Comparison of ENCODE assay signal across 15 cellular contexts in genomic region chr12:118853634-118854033, GRCh38.
DNase-seq lines count a peak whose midpoint lies in the region; ATAC-seq and TF ChIP-seq lines count a peak whose summit lies in the region.
"Had no signal": no experiment of that assay in that cellular context is flagged by ENCODE, and none has a peak within 500 bp of the region (broad histone marks: within the 10 kb centered on the region; RNA-seq: fewer than 3 reads in every experiment).

No MANE protein-coding gene starts in this region.

- TF ChIP-seq CTCF in activated CD8-positive, alpha-beta T cell treated with anti-CD3 and anti-CD28 coated beads for 36 hours (IDR thresholded peaks at IDR 0.05), result no peak
- TF ChIP-seq CTCF in epithelial cell of proximal tubule (conservative IDR thresholded peaks at IDR 0.05; ENCODE audit: low read depth, low read length), result peak; percentile 16
- TF ChIP-seq CTCF in progenitor cell of endocrine pancreas (IDR thresholded peaks at IDR 0.05; ENCODE audit: unreplicated experiment), result peak; percentile 31
- no peak for TF ChIP-seq CTCF in mesothelial cell of epicardium (IDR thresholded peaks at IDR 0.05; ENCODE audit: unreplicated experiment)

- no peaks in the 10 kb centered on the region for H3K9me3 Mint-ChIP-seq in activated CD8-positive, alpha-beta T cell treated with anti-CD3 and anti-CD28 coated beads for 36 hours
- H3K9me3 Mint-ChIP-seq in activated CD8-positive, alpha-beta T cell treated with anti-CD3 and anti-CD28 coated beads, Interleukin-2, amount 10 ng/mL, durations not matched to agents 7 days and 5 days (ENCODE audit: insufficient read depth), result no peaks in the 10 kb centered on the region
- H3K9me3 Mint-ChIP-seq in progenitor cell of endocrine pancreas (ENCODE audit: low read depth) (no peaks in the 10 kb centered on the region), mesothelial cell of epicardium (no peaks in the 10 kb centered on the region)

- DNase-seq in activated CD8-positive, alpha-beta T cell treated with anti-CD3 and anti-CD28 coated beads for 36 hours, result peak; percentile 32
- no peak for DNase-seq in activated CD8-positive, alpha-beta T cell treated with anti-CD3 and anti-CD28 coated beads, Interleukin-2, amount 10 ng/mL, durations not matched to agents 7 days and 5 days
- DNase-seq in NAMALWA (ENCODE audit: low spot score) (peak; percentile 39), epithelial cell of proximal tubule (ENCODE audit: low read depth) (no peak), progenitor cell of endocrine pancreas (ENCODE audit: low spot score, unreplicated experiment) (no peak), DMS114 treated with DMSO at 0.1 percent for 48 hours (lab: John Stamatoyannopoulos, UW; ENCODE audit: unreplicated experiment) (no peak), mesothelial cell of epicardium (ENCODE audit: low spot score in 2 of 2, unreplicated experiment in 2 of 2) (no peak)
- DNase-seq: activated CD4-positive, CD25-positive, alpha-beta regulatory T cell treated with anti-CD3 and anti-CD28 coated beads, Interleukin-2, amount 50 U/mL, for 72 hours; activated effector memory CD4-positive, alpha-beta T cell treated with Interleukin-2 at 50 U/mL for 16 hours; retina; stimulated activated CD4-positive, alpha-beta T cell treated with anti-CD3 and anti-CD28 coated beads, Interleukin-4, amount 100 ng/mL, for 4 hours had no signal

- ATAC-seq in activated CD8-positive, alpha-beta T cell treated with anti-CD3 and anti-CD28 coated beads for 36 hours, result no peak
- no peak for ATAC-seq in activated CD8-positive, alpha-beta T cell treated with anti-CD3 and anti-CD28 coated beads, Interleukin-2, amount 10 ng/mL, durations not matched to agents 7 days and 5 days
- ATAC-seq in HG02870 (IDR thresholded peaks at IDR 0.05; ENCODE audit: unreplicated experiment), result no peak

- no peak overlapping the region for H3K4me3 Mint-ChIP-seq in activated CD8-positive, alpha-beta T cell treated with anti-CD3 and anti-CD28 coated beads for 36 hours
- no peak overlapping the region for H3K4me3 Mint-ChIP-seq in activated CD8-positive, alpha-beta T cell treated with anti-CD3 and anti-CD28 coated beads, Interleukin-2, amount 10 ng/mL, durations not matched to agents 7 days and 5 days
- H3K4me3 Mint-ChIP-seq in progenitor cell of endocrine pancreas (ENCODE audit: low read depth), result no peak overlapping the region
- H3K4me3 Mint-ChIP-seq in mesothelial cell of epicardium, result no peak overlapping the region
- H3K4me3 Mint-ChIP-seq: stimulated activated naive CD8-positive, alpha-beta T cell treated with anti-CD3 and anti-CD28 coated beads, Interleukin-15, Interleukin-2, amounts not matched to agents 100 ng/mL and 50 ng/mL, for 24 hours had no signal

- CTCF ChIA-PET in activated CD8-positive, alpha-beta T cell treated with anti-CD3 and anti-CD28 coated beads for 36 hours (lab: Charles Lee), result interaction anchor here (1.1 kb wide), 1 partner anchor 11 kb away, joined by 3 read pairs; no protein-coding TSS in a partner anchor
- CTCF ChIA-PET in activated CD8-positive, alpha-beta T cell treated with anti-CD3 and anti-CD28 coated beads, Interleukin-2, amount 10 ng/mL, durations not matched to agents 7 days and 5 days (lab: Charles Lee), result no interaction called here

- H3K4me3 ChIP-seq in epithelial cell of proximal tubule (ENCODE audit: low read depth, low read length), result no peak overlapping the region
- H3K4me3 ChIP-seq: BLaER1 treated with 17β-estradiol and CSF1 and Interleukin-3, amounts not matched to agents 10 nM and 100 nM; cardiac muscle cell had no signal

- H3K36me3 Mint-ChIP-seq in activated CD8-positive, alpha-beta T cell treated with anti-CD3 and anti-CD28 coated beads for 36 hours (ENCODE audit: low read depth), result no peaks in the 10 kb centered on the region
- H3K36me3 Mint-ChIP-seq in activated CD8-positive, alpha-beta T cell treated with anti-CD3 and anti-CD28 coated beads, Interleukin-2, amount 10 ng/mL, durations not matched to agents 7 days and 5 days (ENCODE audit: low read depth), result no peaks in the 10 kb centered on the region
- H3K36me3 Mint-ChIP-seq in progenitor cell of endocrine pancreas (ENCODE audit: insufficient read depth), result no peaks in the 10 kb centered on the region
- no peaks in the 10 kb centered on the region for H3K36me3 Mint-ChIP-seq in mesothelial cell of epicardium

- POLR2A ChIA-PET in activated CD8-positive, alpha-beta T cell treated with anti-CD3 and anti-CD28 coated beads for 36 hours (lab: Charles Lee), result interaction anchor here (0.6 kb wide), 1 partner anchor 402 kb away, joined by 3 read pairs; no protein-coding TSS in a partner anchor
- POLR2A ChIA-PET in activated CD8-positive, alpha-beta T cell treated with anti-CD3 and anti-CD28 coated beads, Interleukin-2, amount 10 ng/mL, durations not matched to agents 7 days and 5 days (lab: Charles Lee), result no interaction called here

- no peak overlapping the region for H3K27ac Mint-ChIP-seq in activated CD8-positive, alpha-beta T cell treated with anti-CD3 and anti-CD28 coated beads for 36 hours
- no peak overlapping the region for H3K27ac Mint-ChIP-seq in activated CD8-positive, alpha-beta T cell treated with anti-CD3 and anti-CD28 coated beads, Interleukin-2, amount 10 ng/mL, durations not matched to agents 7 days and 5 days
- H3K27ac Mint-ChIP-seq in progenitor cell of endocrine pancreas, result no peak overlapping the region
- no peak overlapping the region for H3K27ac Mint-ChIP-seq in mesothelial cell of epicardium
- H3K27ac Mint-ChIP-seq: stimulated activated naive CD8-positive, alpha-beta T cell treated with anti-CD3 and anti-CD28 coated beads, Interleukin-15, Interleukin-2, amounts not matched to agents 100 ng/mL and 50 ng/mL, for 24 hours had no signal

- intact Hi-C loops in activated CD8-positive, alpha-beta T cell treated with anti-CD3 and anti-CD28 coated beads for 36 hours (cut with micrococcal nuclease), result no loop called here

- H3K27me3 Mint-ChIP-seq in activated CD8-positive, alpha-beta T cell treated with anti-CD3 and anti-CD28 coated beads for 36 hours, result peaks cover 2% of the 10 kb centered on the region
- H3K27me3 Mint-ChIP-seq in activated CD8-positive, alpha-beta T cell treated with anti-CD3 and anti-CD28 coated beads, Interleukin-2, amount 10 ng/mL, durations not matched to agents 7 days and 5 days (ENCODE audit: low read depth), result no peaks in the 10 kb centered on the region
- H3K27me3 Mint-ChIP-seq in progenitor cell of endocrine pancreas (peaks cover 55% of the 10 kb centered on the region), mesothelial cell of epicardium (ENCODE audit: low read depth) (peaks cover 18% of the 10 kb centered on the region)

- H3K4me1 Mint-ChIP-seq in activated CD8-positive, alpha-beta T cell treated with anti-CD3 and anti-CD28 coated beads for 36 hours (ENCODE audit: low read depth), result no peaks in the 10 kb centered on the region
- H3K4me1 Mint-ChIP-seq in activated CD8-positive, alpha-beta T cell treated with anti-CD3 and anti-CD28 coated beads, Interleukin-2, amount 10 ng/mL, durations not matched to agents 7 days and 5 days (ENCODE audit: low read depth), result no peaks in the 10 kb centered on the region
- H3K4me1 Mint-ChIP-seq in progenitor cell of endocrine pancreas (ENCODE audit: low read depth) (no peaks in the 10 kb centered on the region), mesothelial cell of epicardium (no peaks in the 10 kb centered on the region)

Comparison
In these comparisons a context has a peak if more than half of its experiments do, and no peak if none do; other contexts are left out.
1. DNase-seq: peak in activated CD8-positive, alpha-beta T cell treated with anti-CD3 and anti-CD28 coated beads for 36 hours (single experiment) and NAMALWA (single experiment); none in activated CD8-positive, alpha-beta T cell treated with anti-CD3 and anti-CD28 coated beads, Interleukin-2, amount 10 ng/mL, durations not matched to agents 7 days and 5 days (single experiment), epithelial cell of proximal tubule (single experiment), progenitor cell of endocrine pancreas (single experiment), DMS114 treated with DMSO at 0.1 percent for 48 hours (single experiment) and mesothelial cell of epicardium (0 of 2).
2. CTCF ChIP-seq: peak in epithelial cell of proximal tubule (single experiment) and progenitor cell of endocrine pancreas (single experiment); none in activated CD8-positive, alpha-beta T cell treated with anti-CD3 and anti-CD28 coated beads for 36 hours (single experiment) and mesothelial cell of epicardium (single experiment).